1 cellular context compared by ENCODE assay signal in genomic region chr22:42994917-42995562, GRCh38.
TF ChIP-seq lines count a peak whose summit lies in the region.

No MANE protein-coding gene starts in this region.

TF ChIP-seq in HepG2, 621 proteins besides CTCF, POLR2A, EP300 and RAD21 (continued from another document and continues in another):
- TF ChIP-seq ZNF407 (CRISPR knock-in tag; IDR thresholded peaks at IDR 0.05; ENCODE audit: not compliant biosample characterization) (no peak), ZNF607 (CRISPR knock-in tag; IDR thresholded peaks at IDR 0.05; ENCODE audit: borderline replicate concordance) (no peak), ZNF703 (CRISPR knock-in tag; IDR thresholded peaks at IDR 0.05; ENCODE audit: borderline replicate concordance) (no peak), HIC2 (CRISPR knock-in tag; IDR thresholded peaks at IDR 0.05; ENCODE audit: low read depth) (peak; percentile 72), MXI1 (IDR thresholded peaks at IDR 0.05; ENCODE audit: borderline replicate concordance, low read depth, low read length) (no peak; the same call in 2 of the 3 replicates), ZFP36L2 (CRISPR knock-in tag; IDR thresholded peaks at IDR 0.05) (no peak), SRSF9 (IDR thresholded peaks at IDR 0.05; ENCODE audit: borderline replicate concordance, insufficient read depth, low read depth, low read length, poor library complexity, severe bottlenecking) (no peak), ZNF691 (CRISPR knock-in tag; IDR thresholded peaks at IDR 0.05; ENCODE audit: borderline replicate concordance, low read depth) (peak; percentile 43; the same call in 1 of the 2 replicates), ZNF704 (CRISPR knock-in tag; IDR thresholded peaks at IDR 0.05; ENCODE audit: borderline replicate concordance) (no peak), ZSCAN20 (CRISPR knock-in tag; IDR thresholded peaks at IDR 0.05; ENCODE audit: borderline replicate concordance) (no peak), MAZ (IDR thresholded peaks at IDR 0.05; ENCODE audit: borderline replicate concordance, low read depth, low read length) (no peak), MAZ (CRISPR knock-in tag; IDR thresholded peaks at IDR 0.05; ENCODE audit: low read depth) (no peak), ZNF431 (CRISPR knock-in tag; IDR thresholded peaks at IDR 0.05; ENCODE audit: borderline replicate concordance, low read depth) (no peak), SOX6 (IDR thresholded peaks at IDR 0.05) (no peak), SOX6 (CRISPR knock-in tag; IDR thresholded peaks at IDR 0.05) (peak; percentile 87), CBFB (CRISPR knock-in tag; IDR thresholded peaks at IDR 0.05) (0 out of 2 replicates have a peak, but pooled peaks have one; percentile 58), ZNF619 (CRISPR knock-in tag; IDR thresholded peaks at IDR 0.05) (no peak), HMGXB3 (CRISPR knock-in tag; IDR thresholded peaks at IDR 0.05; ENCODE audit: borderline replicate concordance) (0 out of 2 replicates have a peak, but pooled peaks have one; percentile 18), GATAD1 (CRISPR knock-in tag; IDR thresholded peaks at IDR 0.05) (peak; percentile 46), ZNF143 (CRISPR knock-in tag; IDR thresholded peaks at IDR 0.05) (no peak; the same call in 1 of the 2 replicates), CCAR2 (optimal IDR thresholded peaks at IDR 0.05; ENCODE audit: low read depth, low read length) (no peak), ZNF83 (CRISPR knock-in tag; IDR thresholded peaks at IDR 0.05; ENCODE audit: borderline replicate concordance) (no peak), ARID2 (CRISPR knock-in tag; IDR thresholded peaks at IDR 0.05; ENCODE audit: borderline replicate concordance) (no peak), ZNF121 (CRISPR knock-in tag; IDR thresholded peaks at IDR 0.05) (peak; percentile 7; the same call in 1 of the 2 replicates), TCF12 (IDR thresholded peaks at IDR 0.05) (no peak), TCF12 (CRISPR knock-in tag; IDR thresholded peaks at IDR 0.05) (no peak; the same call in 1 of the 2 replicates), SNAPC2 (CRISPR knock-in tag; IDR thresholded peaks at IDR 0.05) (no peak)
- TF ChIP-seq, protein P1, sequence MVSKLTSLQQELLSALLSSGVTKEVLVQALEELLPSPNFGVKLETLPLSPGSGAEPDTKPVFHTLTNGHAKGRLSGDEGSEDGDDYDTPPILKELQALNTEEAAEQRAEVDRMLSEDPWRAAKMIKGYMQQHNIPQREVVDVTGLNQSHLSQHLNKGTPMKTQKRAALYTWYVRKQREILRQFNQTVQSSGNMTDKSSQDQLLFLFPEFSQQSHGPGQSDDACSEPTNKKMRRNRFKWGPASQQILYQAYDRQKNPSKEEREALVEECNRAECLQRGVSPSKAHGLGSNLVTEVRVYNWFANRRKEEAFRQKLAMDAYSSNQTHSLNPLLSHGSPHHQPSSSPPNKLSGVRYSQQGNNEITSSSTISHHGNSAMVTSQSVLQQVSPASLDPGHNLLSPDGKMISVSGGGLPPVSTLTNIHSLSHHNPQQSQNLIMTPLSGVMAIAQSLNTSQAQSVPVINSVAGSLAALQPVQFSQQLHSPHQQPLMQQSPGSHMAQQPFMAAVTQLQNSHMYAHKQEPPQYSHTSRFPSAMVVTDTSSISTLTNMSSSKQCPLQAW (CRISPR knock-in tag; IDR thresholded peaks at IDR 0.05) = no peak
- TF ChIP-seq, protein P2, sequence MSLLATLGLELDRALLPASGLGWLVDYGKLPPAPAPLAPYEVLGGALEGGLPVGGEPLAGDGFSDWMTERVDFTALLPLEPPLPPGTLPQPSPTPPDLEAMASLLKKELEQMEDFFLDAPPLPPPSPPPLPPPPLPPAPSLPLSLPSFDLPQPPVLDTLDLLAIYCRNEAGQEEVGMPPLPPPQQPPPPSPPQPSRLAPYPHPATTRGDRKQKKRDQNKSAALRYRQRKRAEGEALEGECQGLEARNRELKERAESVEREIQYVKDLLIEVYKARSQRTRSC (CRISPR knock-in tag; IDR thresholded peaks at IDR 0.05; ENCODE audit: low read depth) = 0 out of 2 replicates have a peak, but pooled peaks have one; percentile 46
- TF ChIP-seq, protein P3, sequence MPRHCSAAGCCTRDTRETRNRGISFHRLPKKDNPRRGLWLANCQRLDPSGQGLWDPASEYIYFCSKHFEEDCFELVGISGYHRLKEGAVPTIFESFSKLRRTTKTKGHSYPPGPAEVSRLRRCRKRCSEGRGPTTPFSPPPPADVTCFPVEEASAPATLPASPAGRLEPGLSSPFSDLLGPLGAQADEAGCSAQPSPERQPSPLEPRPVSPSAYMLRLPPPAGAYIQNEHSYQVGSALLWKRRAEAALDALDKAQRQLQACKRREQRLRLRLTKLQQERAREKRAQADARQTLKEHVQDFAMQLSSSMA (CRISPR knock-in tag; IDR thresholded peaks at IDR 0.05) = no peak
